In genomic region chr15:60005352-60006202, GRCh38 we compare ENCODE assay signal across 8 cellular contexts. TPM values are rescaled to one million over a fixed set of nuclear protein-coding genes. Genes with fewer than 3 reads are reported as not detected.
DNase-seq lines count a peak whose midpoint lies in the region; ATAC-seq and TF ChIP-seq lines count a peak whose summit lies in the region.

No MANE protein-coding gene starts in this region.

- intact Hi-C loops in MCF 10A (cut with micrococcal nuclease): loop anchor here (5.0 to 10.0 kb wide), 4 partner anchors 69 to 319 kb away; no protein-coding TSS in a partner anchor

- H3K4me3 Mint-ChIP-seq in CD8-positive, alpha-beta memory T cell: peak overlapping the region; percentile 84 to 96 (median 90)
- peak overlapping the region; percentile 93 for H3K4me3 Mint-ChIP-seq in MCF 10A (ENCODE audit: unreplicated experiment)

- no TSS peak for BruUV-seq in MCF 10A (replicated peaks; lab: Mats Ljungman, UMichigan)

- H3K27ac ChIP-seq in CD8-positive, alpha-beta memory T cell (ENCODE audit: low read depth, low read length): no peak overlapping the region
- H3K27ac ChIP-seq in HL-60 (replicated peaks) (no peak overlapping the region), muscle layer of colon (ENCODE audit: low read depth, low read length) (no peak overlapping the region)

- no peak overlapping the region for H3K9ac ChIP-seq in muscle layer of colon (ENCODE audit: low read length)

- CTCF ChIA-PET in CD8-positive, alpha-beta memory T cell (lab: Charles Lee): interaction anchor here (1.8 kb wide), 1 partner anchor 87 kb away, joined by 5 read pairs; no protein-coding TSS in a partner anchor
- CTCF ChIA-PET in MCF 10A (lab: Yijun Ruan, JAX): interaction anchor here (0.7 kb wide), 1 partner anchor 1048 kb away, joined by 3 read pairs; no protein-coding TSS in a partner anchor

- DNase-seq in CD8-positive, alpha-beta memory T cell: no peak
- DNase-seq in HL-60 (ENCODE audit: low read depth in 1 of 2, low spot score in 1 of 2) (no peak), MCF 10A (ENCODE audit: unreplicated experiment) (no peak), NOMO-1 treated with DMSO at 0.1 percent for 48 hours (lab: John Stamatoyannopoulos, UW; ENCODE audit: unreplicated experiment) (no peak), OCI-M2 (lab: John Stamatoyannopoulos, UW; ENCODE audit: unreplicated experiment) (no peak)

- H3K4me1 ChIP-seq in CD8-positive, alpha-beta memory T cell (ENCODE audit: insufficient read depth, low read length): peaks cover 37% of the 10 kb centered on the region
- peaks cover 28% of the 10 kb centered on the region for H3K4me1 ChIP-seq in muscle layer of colon (ENCODE audit: insufficient read depth, low read length)

- peaks cover 93% of the 10 kb centered on the region for H3K27me3 ChIP-seq in CD8-positive, alpha-beta memory T cell (ENCODE audit: insufficient read depth, low read length, poor library complexity, severe bottlenecking)
- H3K27me3 ChIP-seq in HL-60 (ENCODE audit: insufficient read depth, poor library complexity, severe bottlenecking): peaks cover 91% of the 10 kb centered on the region
- H3K27me3 ChIP-seq in muscle layer of colon (ENCODE audit: control insufficient read depth in 1 of 2, insufficient read depth in 2 of 2, low read length in 2 of 2): peaks cover 93 to 97% of the 10 kb centered on the region in 2 donors

- peaks cover 38 to 57% (median 47%) of the 10 kb centered on the region in 3 donors for H3K4me1 Mint-ChIP-seq in CD8-positive, alpha-beta memory T cell
- peaks cover 19% of the 10 kb centered on the region for H3K4me1 Mint-ChIP-seq in MCF 10A (ENCODE audit: insufficient read depth, unreplicated experiment)

- H3K9me3 Mint-ChIP-seq in CD8-positive, alpha-beta memory T cell: peaks cover 18 to 29% (median 27%) of the 10 kb centered on the region in 5 donors
- no peaks in the 10 kb centered on the region for H3K9me3 Mint-ChIP-seq in MCF 10A (ENCODE audit: unreplicated experiment)

- peaks cover 94 to 97% of the 10 kb centered on the region in 2 donors for H3K27me3 Mint-ChIP-seq in CD8-positive, alpha-beta memory T cell
- H3K27me3 Mint-ChIP-seq in MCF 10A (ENCODE audit: insufficient read depth, unreplicated experiment): peaks cover 42% of the 10 kb centered on the region

- POLR2A ChIA-PET in CD8-positive, alpha-beta memory T cell (lab: Charles Lee): no interaction called here
- POLR2A ChIA-PET in MCF 10A (lab: Yijun Ruan, JAX): interaction anchor here (0.7 to 1.7 kb wide), 12 partner anchors 8 to 256 kb away, joined by 3 to 12 read pairs (median 4); no protein-coding TSS in a partner anchor

- H3K36me3 Mint-ChIP-seq in CD8-positive, alpha-beta memory T cell: peaks cover 0 to 4% (median 3%) of the 10 kb centered on the region in 3 donors
- H3K36me3 Mint-ChIP-seq in MCF 10A (ENCODE audit: insufficient read depth, unreplicated experiment): no peaks in the 10 kb centered on the region

- H3K4me3 ChIP-seq in CD8-positive, alpha-beta memory T cell (ENCODE audit: low read length): peak overlapping the region; percentile 66
- H3K4me3 ChIP-seq in HL-60 (replicated peaks; ENCODE audit: insufficient read depth, low read length) (peak overlapping the region; percentile 39), muscle layer of colon (ENCODE audit: low read depth in 1 of 2, low read length in 2 of 2) (peak overlapping the region; percentile 4 to 52)

- H3K9me3 ChIP-seq in CD8-positive, alpha-beta memory T cell (ENCODE audit: low read length): no peaks in the 10 kb centered on the region
- H3K9me3 ChIP-seq in muscle layer of colon (ENCODE audit: low read length): peaks cover 7% of the 10 kb centered on the region

- no peaks in the 10 kb centered on the region for H3K36me3 ChIP-seq in CD8-positive, alpha-beta memory T cell (ENCODE audit: insufficient read depth, low read length)
- no peaks in the 10 kb centered on the region for H3K36me3 ChIP-seq in muscle layer of colon (ENCODE audit: insufficient read depth, low read length)

- ATAC-seq in HG02610 (IDR thresholded peaks at IDR 0.05; ENCODE audit: unreplicated experiment): no peak
- no peak for ATAC-seq in HG02763 (IDR thresholded peaks at IDR 0.05; ENCODE audit: unreplicated experiment)

- TF ChIP-seq CTCF in HL-60 (IDR thresholded peaks at IDR 0.05; ENCODE audit: insufficient read depth, low read length) (no peak), MCF 10A (IDR thresholded peaks at IDR 0.05; ENCODE audit: unreplicated experiment) (no peak)

- H3K27ac Mint-ChIP-seq in CD8-positive, alpha-beta memory T cell: peak overlapping the region; percentile 32 to 95 (median 80)
- H3K27ac Mint-ChIP-seq in MCF 10A (ENCODE audit: low read depth, unreplicated experiment): peak overlapping the region; percentile 96

RNA-seq across cellular contexts. Expression of gene FOXB1, which starts 1.5 kb away (rescaled TPM):
- total RNA-seq in CD8-positive, alpha-beta memory T cell: under 1 TPM; 0.33 to 0.37 TPM
- 0.10 TPM for polyA plus RNA-seq in CD8-positive, alpha-beta memory T cell
- not detected in 2 replicates for total RNA-seq in MCF 10A (2022)
